In genomic region chr13:27037571-27037970, GRCh38 we compare ENCODE assay signal across 27 cellular contexts.
DNase-seq lines count a peak whose midpoint lies in the region; ATAC-seq, FAIRE-seq and TF ChIP-seq lines count a peak whose summit lies in the region.
"Had no signal": no experiment of that assay in that cellular context is flagged by ENCODE, and none has a peak within 500 bp of the region (broad histone marks: within the 10 kb centered on the region; RNA-seq: fewer than 3 reads in every experiment).

No MANE protein-coding gene starts in this region.

- H3K4me3 Mint-ChIP-seq in WTC11: no peak overlapping the region
- H3K4me3 Mint-ChIP-seq: IgD-negative memory B cell; neural progenitor cell; stimulated activated naive B cell treated with anti-CD40 and anti-IgM and Interleukin-4, amounts not matched to agents 10 μg/mL and 1 μg/mL and 100 μg/mL, for 72 hours had no signal

- H3K36me3 ChIP-seq in muscle layer of colon (ENCODE audit: insufficient read depth, low read length) (no peaks in the 10 kb centered on the region), neuronal stem cell (replicated peaks in 1 of 2; ENCODE audit: control insufficient read depth in 2 of 2, insufficient read depth in 2 of 2, low read length in 2 of 2) (no peaks in the 10 kb centered on the region), small intestine (ENCODE audit: control insufficient read depth in 2 of 2, insufficient read depth in 2 of 2, low read length in 2 of 2) (no peaks in the 10 kb centered on the region)
- H3K36me3 ChIP-seq: breast epithelium, neural progenitor cell, Peyer's patch had no signal

- H3K14ac ChIP-seq in neuronal stem cell (ENCODE audit: low read length): no peak overlapping the region

- TF ChIP-seq POLR2A in A549 (IDR thresholded peaks at IDR 0.05; ENCODE audit: low read length): no peak

- no peak overlapping the region for H2BK120ac ChIP-seq in neuronal stem cell (ENCODE audit: low read depth, low read length)

- H4K8ac ChIP-seq in neuronal stem cell (ENCODE audit: low read depth, low read length): no peak overlapping the region

- no peak overlapping the region for H2BK15ac ChIP-seq in neuronal stem cell (ENCODE audit: low read length)

- POLR2A ChIA-PET in A549 (lab: Yijun Ruan, JAX): no interaction called here
- POLR2A ChIA-PET in WTC11 (lab: Charles Lee): no interaction called here

- H3K9me3 ChIP-seq in A549: no peaks in the 10 kb centered on the region
- no peaks in the 10 kb centered on the region for H3K9me3 ChIP-seq in muscle layer of colon (ENCODE audit: low read length)
- no peaks in the 10 kb centered on the region for H3K9me3 ChIP-seq in neuronal stem cell (replicated peaks in 1 of 2; ENCODE audit: control insufficient read depth in 2 of 2, insufficient read depth in 1 of 2, low read depth in 1 of 2, low read length in 2 of 2)
- no peaks in the 10 kb centered on the region for H3K9me3 ChIP-seq in small intestine (ENCODE audit: control insufficient read depth, low read depth)
- H3K9me3 ChIP-seq: breast epithelium, Peyer's patch had no signal

- no peak overlapping the region for H3K4ac ChIP-seq in neuronal stem cell (ENCODE audit: low read length)

- no peaks in the 10 kb centered on the region for H3K79me1 ChIP-seq in neuronal stem cell (ENCODE audit: low read depth, low read length)

- peaks cover 6% of the 10 kb centered on the region for H3K27me3 Mint-ChIP-seq in WTC11 (ENCODE audit: low read depth)
- H3K27me3 Mint-ChIP-seq: IgD-negative memory B cell had no signal

- H3K23ac ChIP-seq in neuronal stem cell (ENCODE audit: low read depth, low read length, poor library complexity): no peak overlapping the region

- H3K9ac ChIP-seq in muscle layer of colon (ENCODE audit: low read length): no peak overlapping the region
- no peak overlapping the region for H3K9ac ChIP-seq in neuronal stem cell (ENCODE audit: low read depth, low read length, poor library complexity)
- H3K9ac ChIP-seq: neural progenitor cell had no signal

- no peak for FAIRE-seq in A549 (lab: Jason Lieb, UNC)
- no peak for FAIRE-seq in small intestine (lab: Jason Lieb, UNC)
- FAIRE-seq: colon, H1, urothelium cell line had no signal

- no peak overlapping the region for H2BK12ac ChIP-seq in neuronal stem cell (ENCODE audit: low read length)

- no peak overlapping the region for H2AFZ ChIP-seq in neuronal stem cell (ENCODE audit: low read length)
- H2AFZ ChIP-seq: neural progenitor cell had no signal

- TF ChIP-seq RAD21 in A549 (conservative IDR thresholded peaks at IDR 0.05 in 1 of 2, IDR thresholded peaks at IDR 0.05 in 1 of 2): no peak

- no peak for TF ChIP-seq EP300 in A549 (IDR thresholded peaks at IDR 0.05)

- H3K4me2 ChIP-seq in A549: peak overlapping the region; percentile 76; the same call in 2 of the 3 replicates
- no peak overlapping the region for H3K4me2 ChIP-seq in neuronal stem cell (ENCODE audit: insufficient read depth, low read length, poor library complexity, severe bottlenecking)
- H3K4me2 ChIP-seq: neural progenitor cell had no signal

- DNase-seq in DMS53 (lab: John Stamatoyannopoulos, UW): peak; percentile 27
- no peak for DNase-seq in DMS53 treated with DMSO at 0.1 percent for 48 hours (lab: John Stamatoyannopoulos, UW; ENCODE audit: unreplicated experiment)
- DNase-seq in A549 (ENCODE audit: low read depth in 1 of 2, low spot score in 1 of 2): no peak
- no peak for DNase-seq in WTC11 (ENCODE audit: low spot score)
- no peak for DNase-seq in neuronal stem cell (ENCODE audit: low spot score)
- no peak for DNase-seq in small intestine
- DNase-seq: activated CD4-positive, alpha-beta T cell treated with anti-CD3 and anti-CD28 coated beads, Interleukin-2, amount 50 U/mL, for 1 hour; activated naive CD4-positive, alpha-beta T cell treated with anti-CD3 and anti-CD28 coated beads, Interleukin-2, amount 50 U/mL, for 16 hours; amygdala; DMS 273 treated with DMSO at 0.1 percent for 48 hours; effector CD8-positive, alpha-beta T cell; NCI-H1105; NCI-H526 treated with DMSO at 0.1 percent for 48 hours; Peyer's patch; SIG-M5; stimulated activated CD4-positive, alpha-beta T cell treated with anti-CD3 and anti-CD28 coated beads, Interleukin-15, amount 100 ng/mL, for 24 hours; stimulated activated naive B cell treated with anti-CD40 and anti-IgM and Interleukin-4, amounts not matched to agents 10 μg/mL and 1 μg/mL and 100 μg/mL, for 72 hours had no signal

- H3K4me3 ChIP-seq in A549 (no peak overlapping the region), muscle layer of colon (ENCODE audit: low read depth in 1 of 2, low read length in 2 of 2) (no peak overlapping the region), neuronal stem cell (ENCODE audit: low read length in 2 of 2) (no peak overlapping the region), small intestine (ENCODE audit: low read depth in 1 of 2, low read length in 2 of 2) (no peak overlapping the region)
- H3K4me3 ChIP-seq: breast epithelium, neural progenitor cell, Peyer's patch had no signal

- H3K4me1 Mint-ChIP-seq in WTC11: peaks cover 41% of the 10 kb centered on the region

- 87% methylated on average over 5 of the region's 5 CpGs for WGBS in A549 (ENCODE audit: missing lambda C conversion rate)
- no CpG with 5 or more reads among the region's 5 CpGs for WGBS in neuronal stem cell (ENCODE audit: extremely low coverage in 2 of 2, insufficient read length in 2 of 2, insufficient replicate concordance in 1 of 2), 2 donors
- 56 to 67% (median 64%) methylated on average over 5 of the region's 5 CpGs for WGBS in small intestine, 3 donors

- H3K9me3 Mint-ChIP-seq in WTC11: no peaks in the 10 kb centered on the region
- H3K9me3 Mint-ChIP-seq: neural progenitor cell; stimulated activated naive B cell treated with anti-CD40 and anti-IgM and Interleukin-4, amounts not matched to agents 10 μg/mL and 1 μg/mL and 100 μg/mL, for 72 hours had no signal

- CTCF ChIA-PET in A549 (lab: Yijun Ruan, JAX): no interaction called here
- CTCF ChIA-PET in WTC11 (lab: Charles Lee): interaction anchor here (1.0 kb wide), 1 partner anchor 325 kb away, joined by 3 read pairs; no protein-coding TSS in a partner anchor

- no peak overlapping the region for H2AK5ac ChIP-seq in neuronal stem cell (ENCODE audit: low read depth, low read length)

- H3K4me1 ChIP-seq in A549 (peaks cover 45% of the 10 kb centered on the region), muscle layer of colon (ENCODE audit: insufficient read depth, low read length) (peaks cover 54% of the 10 kb centered on the region), neuronal stem cell (ENCODE audit: control insufficient read depth in 2 of 2, insufficient read depth in 1 of 2, low read depth in 1 of 2, low read length in 2 of 2) (peaks cover 1 to 10% of the 10 kb centered on the region in 2 donors), small intestine (ENCODE audit: control insufficient read depth in 2 of 2, insufficient read depth in 1 of 2, low read depth in 1 of 2, low read length in 1 of 2) (no peaks in the 10 kb centered on the region)
- H3K4me1 ChIP-seq: breast epithelium had no signal

- TF ChIP-seq CTCF in A549 (IDR thresholded peaks at IDR 0.05) (no peak), WTC11 (IDR thresholded peaks at IDR 0.05) (no peak)

- no peak overlapping the region for H3K18ac ChIP-seq in neuronal stem cell (ENCODE audit: low read length)

- no peak overlapping the region for H3K27ac Mint-ChIP-seq in WTC11
- H3K27ac Mint-ChIP-seq: IgD-negative memory B cell; stimulated activated naive B cell treated with anti-CD40 and anti-IgM and Interleukin-4, amounts not matched to agents 10 μg/mL and 1 μg/mL and 100 μg/mL, for 72 hours had no signal

- ATAC-seq in A549: no peak
- ATAC-seq in WTC11: no peak
- no peak for ATAC-seq in HG03571 (IDR thresholded peaks at IDR 0.05; ENCODE audit: unreplicated experiment)
- ATAC-seq: stimulated activated naive B cell treated with anti-CD40 and anti-IgM and Interleukin-4, amounts not matched to agents 10 μg/mL and 1 μg/mL and 100 μg/mL, for 72 hours had no signal

- H2BK5ac ChIP-seq in neuronal stem cell (ENCODE audit: low read length): no peak overlapping the region

- H3K27me3 ChIP-seq in muscle layer of colon (ENCODE audit: control insufficient read depth in 1 of 2, insufficient read depth in 2 of 2, low read length in 2 of 2) (no peaks in the 10 kb centered on the region), neuronal stem cell (ENCODE audit: control insufficient read depth in 3 of 3, insufficient read depth in 3 of 3, low read depth in 1 of 3, low read length in 3 of 3) (peaks cover 0 to 12% (median 4%) of the 10 kb centered on the region in 3 experiments), small intestine (ENCODE audit: control insufficient read depth in 2 of 2, insufficient read depth in 2 of 2, low read length in 2 of 2) (no peaks in the 10 kb centered on the region)
- H3K27me3 ChIP-seq: breast epithelium, Peyer's patch had no signal

- H3K27ac ChIP-seq in A549: peak overlapping the region; percentile 38 to 84; a peak in 5 of 6 replicates
- peak overlapping the region; percentile 53 for H3K27ac ChIP-seq in muscle layer of colon (ENCODE audit: low read depth, low read length)
- no peak overlapping the region for H3K27ac ChIP-seq in neuronal stem cell (replicated peaks; ENCODE audit: low read length)
- H3K27ac ChIP-seq in small intestine (ENCODE audit: low read depth in 1 of 2, low read length in 1 of 2): no peak overlapping the region
- H3K27ac ChIP-seq: 22Rv1, breast epithelium, neural progenitor cell, VCaP had no signal

- no peaks in the 10 kb centered on the region for H3K36me3 Mint-ChIP-seq in WTC11
- H3K36me3 Mint-ChIP-seq: neural progenitor cell had no signal

- no peak overlapping the region for H4K91ac ChIP-seq in neuronal stem cell (ENCODE audit: low read depth, low read length, poor library complexity)

TF ChIP-seq in A549, 52 proteins besides CTCF, POLR2A, EP300 and RAD21 (continues in another document):
- TF ChIP-seq CBX8 (IDR thresholded peaks at IDR 0.05): no peak
- TF ChIP-seq MAFK (IDR thresholded peaks at IDR 0.05; ENCODE audit: partially characterized antibody): no peak
- no peak for TF ChIP-seq MYC (IDR thresholded peaks at IDR 0.05; ENCODE audit: borderline replicate concordance, low read length)

TF ChIP-seq in WTC11, 78 proteins besides CTCF, POLR2A, EP300 and RAD21:
- no peak for TF ChIP-seq FOXJ3 (CRISPR knock-in tag; IDR thresholded peaks at IDR 0.05; ENCODE audit: borderline replicate concordance)
- peak; percentile 90 for TF ChIP-seq ZNF423 (CRISPR knock-in tag; IDR thresholded peaks at IDR 0.05)

Comparison
In these comparisons a context has a peak if more than half of its experiments do, and no peak if none do; other contexts are left out.
1. H3K27ac ChIP-seq: peak in A549 (2 of 2) and muscle layer of colon (single experiment); none in neuronal stem cell (single experiment) and small intestine (0 of 2).